In the genomic region with DNA sequence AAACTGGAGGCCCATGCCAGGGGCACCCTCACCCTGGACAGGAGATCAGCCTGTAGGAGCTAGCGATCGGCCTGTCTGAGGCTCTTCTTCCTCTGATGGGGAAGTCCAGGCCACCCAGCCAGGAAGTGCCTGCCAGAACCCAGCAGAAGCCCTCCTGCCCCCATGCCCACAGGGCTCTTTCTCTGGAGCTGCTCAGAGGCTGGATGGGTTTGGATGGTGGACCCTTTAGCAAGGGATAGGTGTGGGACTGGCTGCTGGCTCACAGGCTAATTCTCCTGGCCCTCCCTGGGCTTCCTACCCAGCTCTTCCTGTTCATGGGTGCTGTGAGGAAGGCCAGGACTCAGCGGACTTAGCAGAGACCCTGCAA, we compare ENCODE assay signal across 2 cellular contexts.
TF ChIP-seq lines count a peak whose summit lies in the region.

No MANE protein-coding gene starts in this region.

TF ChIP-seq in SK-N-SH, 30 proteins besides CTCF, POLR2A, EP300 and RAD21 (continued from another document):
- TF ChIP-seq PBX3 (IDR thresholded peaks at IDR 0.05) (no peak), RFX5 (IDR thresholded peaks at IDR 0.05; ENCODE audit: low read length) (no peak), JUND (IDR thresholded peaks at IDR 0.05) (no peak)
- TF ChIP-seq, protein P1, sequence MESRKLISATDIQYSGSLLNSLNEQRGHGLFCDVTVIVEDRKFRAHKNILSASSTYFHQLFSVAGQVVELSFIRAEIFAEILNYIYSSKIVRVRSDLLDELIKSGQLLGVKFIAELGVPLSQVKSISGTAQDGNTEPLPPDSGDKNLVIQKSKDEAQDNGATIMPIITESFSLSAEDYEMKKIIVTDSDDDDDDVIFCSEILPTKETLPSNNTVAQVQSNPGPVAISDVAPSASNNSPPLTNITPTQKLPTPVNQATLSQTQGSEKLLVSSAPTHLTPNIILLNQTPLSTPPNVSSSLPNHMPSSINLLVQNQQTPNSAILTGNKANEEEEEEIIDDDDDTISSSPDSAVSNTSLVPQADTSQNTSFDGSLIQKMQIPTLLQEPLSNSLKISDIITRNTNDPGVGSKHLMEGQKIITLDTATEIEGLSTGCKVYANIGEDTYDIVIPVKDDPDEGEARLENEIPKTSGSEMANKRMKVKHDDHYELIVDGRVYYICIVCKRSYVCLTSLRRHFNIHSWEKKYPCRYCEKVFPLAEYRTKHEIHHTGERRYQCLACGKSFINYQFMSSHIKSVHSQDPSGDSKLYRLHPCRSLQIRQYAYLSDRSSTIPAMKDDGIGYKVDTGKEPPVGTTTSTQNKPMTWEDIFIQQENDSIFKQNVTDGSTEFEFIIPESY (IDR thresholded peaks at IDR 0.05; ENCODE audit: borderline replicate concordance, low read depth), result no peak

TF ChIP-seq in SK-N-SH treated with all-trans-retinoic acid at 6 μM for 48 hours, 23 proteins besides CTCF, POLR2A, EP300 and RAD21 (continued from another document):
- TF ChIP-seq TCF4 (CRISPR knock-in tag; IDR thresholded peaks at IDR 0.05; ENCODE audit: borderline replicate concordance), result no peak
- no peak for TF ChIP-seq ZNF8 (CRISPR knock-in tag; IDR thresholded peaks at IDR 0.05)
- TF ChIP-seq PPARA (CRISPR knock-in tag; IDR thresholded peaks at IDR 0.05; ENCODE audit: borderline replicate concordance), result no peak
